Comparison of ENCODE assay signal across 16 cellular contexts in genomic region chr18:48208432-48208948, GRCh38.
DNase-seq lines count a peak whose midpoint lies in the region; ATAC-seq and TF ChIP-seq lines count a peak whose summit lies in the region.
"Had no signal": no experiment of that assay in that cellular context is flagged by ENCODE, and none has a peak within 500 bp of the region (broad histone marks: within the 10 kb centered on the region; RNA-seq: fewer than 3 reads in every experiment).

No MANE protein-coding gene starts in this region.

- CTCF ChIA-PET in PC-9 (lab: Charles Lee): no interaction called here

- H3K79me2 ChIP-seq in PC-9 (ENCODE audit: low read depth): no peaks in the 10 kb centered on the region

- no peaks in the 10 kb centered on the region for H4K20me1 ChIP-seq in PC-9 (ENCODE audit: insufficient read depth)

- no TSS peak for BruUV-seq in PC-9 (replicated peaks; lab: Mats Ljungman, UMichigan)

- ATAC-seq in HG02798 (IDR thresholded peaks at IDR 0.05; ENCODE audit: poor library complexity, unreplicated experiment): no peak
- ATAC-seq: GM12878 had no signal

- H3K27me3 ChIP-seq in PC-9 (ENCODE audit: insufficient read depth, low read depth): 0 out of 2 replicates have a peak, but pooled peaks cover 5% of the 10 kb centered on the region

- intact Hi-C loops in PC-9 (cut with micrococcal nuclease; ENCODE audit: unreplicated experiment): no loop called here

- POLR2A ChIA-PET in PC-9 (lab: Charles Lee; ENCODE audit: unreplicated experiment): no interaction called here

- H3F3A ChIP-seq in PC-9 (ENCODE audit: insufficient read depth, low read depth): no peaks in the 10 kb centered on the region

- no peak overlapping the region for H2AFZ ChIP-seq in PC-9

- DNase-seq in NCI-H2196 (lab: John Stamatoyannopoulos, UW; ENCODE audit: unreplicated experiment) (peak; percentile 9), NCI-H2196 treated with DMSO at 0.1 percent for 48 hours (lab: John Stamatoyannopoulos, UW; ENCODE audit: unreplicated experiment) (no peak), HT-29 (ENCODE audit: low spot score) (peak; percentile 33), PC-9 (no peak), SK-N-DZ (ENCODE audit: low spot score) (no peak), NCI-H510A treated with DMSO at 0.1 percent for 48 hours (lab: John Stamatoyannopoulos, UW) (no peak)
- DNase-seq: CD4-positive, alpha-beta T cell; HCEC 1CT; KBM-7; NCI-H2029 treated with DMSO at 0.1 percent for 48 hours; NCI-H446 treated with DMSO at 0.1 percent for 48 hours; T-helper 9 cell had no signal

- no peak for TF ChIP-seq CTCF in PC-9 (conservative IDR thresholded peaks at IDR 0.05)

- no peak overlapping the region for H3K4me3 ChIP-seq in PC-9
- H3K4me3 ChIP-seq: GM12878, SJSA1 had no signal

- no peaks in the 10 kb centered on the region for H3K9me3 ChIP-seq in PC-9 (ENCODE audit: insufficient read depth, low read depth)
- H3K9me3 ChIP-seq: SJSA1 had no signal

- H3K4me2 ChIP-seq in PC-9: peak overlapping the region; percentile 31; the same call in 1 of the 2 replicates

- no peaks in the 10 kb centered on the region for H3K36me3 ChIP-seq in PC-9 (ENCODE audit: low read depth)
- H3K36me3 ChIP-seq: SJSA1 had no signal

- no peaks in the 10 kb centered on the region for H3K9me2 ChIP-seq in PC-9 (ENCODE audit: insufficient read depth)

- no peak overlapping the region for H3K27ac ChIP-seq in PC-9
- H3K27ac ChIP-seq: RWPE1, SJSA1 had no signal

- peaks cover 19% of the 10 kb centered on the region for H3K4me1 ChIP-seq in PC-9 (replicated peaks; ENCODE audit: insufficient read depth)
- H3K4me1 ChIP-seq: SJSA1 had no signal

Comparison
In these comparisons a context has a peak if more than half of its experiments do, and no peak if none do; other contexts are left out.
1. DNase-seq: peak in NCI-H2196 (single experiment) and HT-29 (single experiment); none in NCI-H2196 treated with DMSO at 0.1 percent for 48 hours (single experiment), PC-9 (0 of 2), SK-N-DZ (single experiment) and NCI-H510A treated with DMSO at 0.1 percent for 48 hours (single experiment).